Comparison of ENCODE assay signal across 20 cellular contexts in genomic region chr1:209443975-209444651, GRCh38.
"Had no signal": no experiment of that assay in that cellular context is flagged by ENCODE, and none has a peak within 500 bp of the region (broad histone marks: within the 10 kb centered on the region; RNA-seq: fewer than 3 reads in every experiment).

No MANE protein-coding gene starts in this region.

- H3K27ac ChIP-seq: coronary artery, left ventricle myocardium inferior, prostate gland, thyroid gland had no signal

- H3K36me3 Mint-ChIP-seq: activated naive CD8-positive, alpha-beta T cell; natural killer cell treated with Interleukin-12 subunit alpha and Interleukin-12 subunit beta and Interleukin-15 and Interleukin-18, amount 100 ng/mL, for 72 hours had no signal

- H3K4me1 ChIP-seq: left ventricle myocardium inferior, prostate gland, thyroid gland had no signal

- H3K27me3 ChIP-seq: thyroid gland had no signal

- DNase-seq: activated CD4-positive, alpha-beta T cell treated with anti-CD3 and anti-CD28 coated beads for 1 hour; activated CD4-positive, alpha-beta T cell treated with anti-CD3 and anti-CD28 coated beads, Interleukin-2, amount 50 U/mL, for 1 hour; activated CD8-positive, alpha-beta T cell treated with anti-CD3 and anti-CD28 coated beads, Interleukin-2, amount 10 ng/mL, durations not matched to agents 7 days and 5 days; activated T-cell treated with anti-CD3 and anti-CD28 coated beads, Interleukin-2, amount 50 U/mL, for 1 hour; amniotic stem cell; cerebellar nuclear complex; endodermal cell; foreskin melanocyte; glutamatergic neuron; hippocampal formation; left ventricle myocardium inferior; stimulated activated CD4-positive, alpha-beta T cell treated with anti-CD3 and anti-CD28 coated beads, Interleukin-12 subunit alpha, Interleukin-12 subunit beta, amount 100 ng/mL, for 4 hours; stimulated activated CD4-positive, alpha-beta T cell treated with anti-CD3 and anti-CD28 coated beads, Interleukin-4, amount 100 ng/mL, for 4 hours; stimulated activated naive CD8-positive, alpha-beta T cell treated with anti-CD3 and anti-CD28 coated beads, Interleukin-15, Interleukin-2, amounts not matched to agents 100 U/mL and 50 U/mL, for 24 hours; T-helper 1 cell; thyroid gland had no signal

- ATAC-seq: activated CD8-positive, alpha-beta T cell treated with anti-CD3 and anti-CD28 coated beads, Interleukin-2, amount 10 ng/mL, durations not matched to agents 7 days and 5 days; natural killer cell treated with Interleukin-12 subunit alpha and Interleukin-12 subunit beta and Interleukin-15 and Interleukin-18, amount 100 ng/mL, for 72 hours; stimulated activated naive CD8-positive, alpha-beta T cell treated with anti-CD3 and anti-CD28 coated beads, Interleukin-15, Interleukin-2, amounts not matched to agents 100 U/mL and 50 U/mL, for 24 hours had no signal

- H3K4me3 Mint-ChIP-seq: activated CD8-positive, alpha-beta T cell treated with anti-CD3 and anti-CD28 coated beads, Interleukin-2, amount 10 ng/mL, durations not matched to agents 7 days and 5 days; activated naive CD8-positive, alpha-beta T cell; endodermal cell; natural killer cell treated with Interleukin-12 subunit alpha and Interleukin-12 subunit beta and Interleukin-15 and Interleukin-18, amount 100 ng/mL, for 72 hours had no signal

- H3K27ac Mint-ChIP-seq: activated CD8-positive, alpha-beta T cell treated with anti-CD3 and anti-CD28 coated beads, Interleukin-2, amount 10 ng/mL, durations not matched to agents 7 days and 5 days; activated naive CD8-positive, alpha-beta T cell; endodermal cell; natural killer cell treated with Interleukin-12 subunit alpha and Interleukin-12 subunit beta and Interleukin-15 and Interleukin-18, amount 100 ng/mL, for 72 hours had no signal

- H3K9me3 ChIP-seq: prostate gland, thyroid gland had no signal

- H3K4me3 ChIP-seq: coronary artery, left ventricle myocardium inferior, prostate gland, thyroid gland had no signal

- H3K36me3 ChIP-seq: left ventricle myocardium inferior, prostate gland, thyroid gland had no signal
